In the genomic region with DNA sequence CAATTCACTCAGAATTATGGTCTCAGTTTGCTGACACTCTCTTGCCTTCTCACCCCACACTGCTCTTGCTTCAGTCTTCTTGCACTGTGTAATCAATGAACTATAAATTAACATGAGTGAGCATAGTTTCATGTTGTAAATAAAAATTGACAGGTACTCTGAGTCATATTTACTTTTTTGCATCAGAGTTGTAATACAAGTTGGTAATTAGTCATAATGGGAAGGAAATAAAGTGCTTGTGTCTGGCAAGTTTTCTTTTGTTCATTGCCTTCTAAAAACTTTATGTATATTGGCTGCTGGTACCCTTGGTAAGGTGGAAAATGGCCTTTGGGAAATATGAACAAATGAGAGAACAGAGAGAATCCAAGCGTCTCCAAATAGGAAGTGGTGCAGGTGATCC, we compare ENCODE assay signal across 19 cellular contexts.
DNase-seq lines count a peak whose midpoint lies in the region; ATAC-seq and TF ChIP-seq lines count a peak whose summit lies in the region.
"Had no signal": no experiment of that assay in that cellular context is flagged by ENCODE, and none has a peak within 500 bp of the region (broad histone marks: within the 10 kb centered on the region; RNA-seq: fewer than 3 reads in every experiment).

No MANE protein-coding gene starts in this region.

- BruUV-seq in PC-9 (replicated peaks; lab: Mats Ljungman, UMichigan), result no TSS peak

- no peak for ATAC-seq in HG02623 (IDR thresholded peaks at IDR 0.05; ENCODE audit: unreplicated experiment)
- no peak for ATAC-seq in GM21515 (IDR thresholded peaks at IDR 0.05; ENCODE audit: unreplicated experiment)
- ATAC-seq in GM21360 (IDR thresholded peaks at IDR 0.05; ENCODE audit: unreplicated experiment), result no peak
- ATAC-seq: CD8-positive, alpha-beta T cell; Right ventricle myocardium inferior had no signal

- peaks cover 10% of the 10 kb centered on the region; the same call in 1 of the 2 replicates for H3F3A ChIP-seq in PC-9 (ENCODE audit: insufficient read depth, low read depth)

- TF ChIP-seq CTCF in PC-9 (conservative IDR thresholded peaks at IDR 0.05) (no peak), fibroblast of mammary gland (conservative IDR thresholded peaks at IDR 0.05; ENCODE audit: control insufficient read depth, insufficient read depth, low read depth, low read length) (no peak)

- H3K27me3 ChIP-seq in PC-9 (ENCODE audit: insufficient read depth, low read depth), result no peaks in the 10 kb centered on the region
- H3K27me3 ChIP-seq: BE2C had no signal

- H3K4me2 ChIP-seq in PC-9, result no peak overlapping the region

- H2AFZ ChIP-seq in PC-9, result no peak overlapping the region

- H3K27ac ChIP-seq in PC-9, result peak overlapping the region; percentile 43

- H3K36me3 ChIP-seq in PC-9 (ENCODE audit: low read depth), result no peaks in the 10 kb centered on the region
- H3K36me3 ChIP-seq: BE2C had no signal

- H4K20me1 ChIP-seq in PC-9 (ENCODE audit: insufficient read depth), result no peaks in the 10 kb centered on the region

- no peaks in the 10 kb centered on the region for H3K79me2 ChIP-seq in PC-9 (ENCODE audit: low read depth)

- POLR2A ChIA-PET in PC-9 (lab: Charles Lee; ENCODE audit: unreplicated experiment), result no interaction called here

- intact Hi-C loops in PC-9 (cut with micrococcal nuclease; ENCODE audit: unreplicated experiment), result no loop called here

- no peaks in the 10 kb centered on the region for H3K9me2 ChIP-seq in PC-9 (ENCODE audit: insufficient read depth)

- peaks cover 15% of the 10 kb centered on the region for H3K4me1 ChIP-seq in PC-9 (replicated peaks; ENCODE audit: insufficient read depth)
- H3K4me1 ChIP-seq: BE2C had no signal

- no peaks in the 10 kb centered on the region; the same call in 1 of the 2 replicates for H3K9me3 ChIP-seq in PC-9 (ENCODE audit: insufficient read depth, low read depth)
- H3K9me3 ChIP-seq: BE2C had no signal

- CTCF ChIA-PET in PC-9 (lab: Charles Lee), result no interaction called here

- DNase-seq in DMS53 treated with DMSO at 0.1 percent for 48 hours (lab: John Stamatoyannopoulos, UW; ENCODE audit: unreplicated experiment) (peak; percentile 25), HPDE6-E6E7 (ENCODE audit: extremely low spot score) (peak; percentile 1), PC-9 (peak in 1 of 2 experiments; percentile 71), fibroblast of mammary gland (ENCODE audit: low read depth) (peak; percentile 17), germinal center (ENCODE audit: low spot score) (no peak)
- DNase-seq: BE2C; CD8-positive, alpha-beta T cell; H9; KBM-7; NCI-H1092 treated with DMSO at 0.1 percent for 48 hours; NCI-H2029; NCI-H226; NCI-H526 treated with DMSO at 0.1 percent for 48 hours; NK-92 treated with Interleukin-12 subunit alpha and Interleukin-12 subunit beta, amount 100 ng/mL, for 24 hours; OCI-M1 had no signal

- H3K4me3 ChIP-seq in PC-9, result no peak overlapping the region
- no peak overlapping the region for H3K4me3 ChIP-seq in fibroblast of mammary gland (ENCODE audit: control insufficient read depth, low read depth, low read length)
